In genomic region chr6:52918771-52919170, GRCh38 we compare ENCODE assay signal across 10 cellular contexts. TPM values are rescaled to one million over a fixed set of nuclear protein-coding genes. Genes with fewer than 3 reads are reported as not detected.
"Had no signal": no experiment of that assay in that cellular context is flagged by ENCODE, and none has a peak within 500 bp of the region (broad histone marks: within the 10 kb centered on the region; RNA-seq: fewer than 3 reads in every experiment).

No MANE protein-coding gene starts in this region.

RNA-seq across cellular contexts. Expression of gene GSTA3, which starts 9.3 kb away (rescaled TPM):
- total RNA-seq: cardiac muscle cell, esophagus muscularis mucosa, foreskin keratinocyte, kidney, left cardiac atrium, left ventricle myocardium superior, omental fat pad, right atrium auricular region, tibial nerve, urinary bladder had no signal
- polyA plus RNA-seq: cardiac muscle cell, foreskin keratinocyte, urinary bladder had no signal
